In genomic region chr1:30687886-30688285, GRCh38 we compare ENCODE assay signal across 16 cellular contexts. TPM values are rescaled to one million over a fixed set of nuclear protein-coding genes. Genes with fewer than 3 reads are reported as not detected.
A peak's percentile ranks its signal among the peaks of the same experiment; 100 is the strongest.
DNase-seq lines count a peak whose midpoint lies in the region; ATAC-seq and TF ChIP-seq lines count a peak whose summit lies in the region.
"Had no signal": no experiment of that assay in that cellular context is flagged by ENCODE, and none has a peak within 500 bp of the region (broad histone marks: within the 10 kb centered on the region; RNA-seq: fewer than 3 reads in every experiment).

No MANE protein-coding gene starts in this region.

- H2BK5ac ChIP-seq in neuronal stem cell (ENCODE audit: low read length): peak overlapping the region; percentile 43

- H2AK5ac ChIP-seq in neuronal stem cell (ENCODE audit: low read depth, low read length): no peak overlapping the region

- H3K4me3 Mint-ChIP-seq in HFFc6: no peak overlapping the region
- H3K4me3 Mint-ChIP-seq: GM23338, H9 had no signal

- H3K36me3 ChIP-seq in heart right ventricle (no peaks in the 10 kb centered on the region), neuronal stem cell (replicated peaks in 1 of 2; ENCODE audit: control insufficient read depth in 2 of 2, insufficient read depth in 2 of 2, low read length in 2 of 2) (no peaks in the 10 kb centered on the region), vagina (no peaks in the 10 kb centered on the region), hepatocyte (replicated peaks; ENCODE audit: insufficient read depth, low read depth) (no peaks in the 10 kb centered on the region)
- no peaks in the 10 kb centered on the region for H3K36me3 ChIP-seq in effector memory CD4-positive, alpha-beta T cell (ENCODE audit: control insufficient read depth, insufficient read depth, low read length)
- H3K36me3 ChIP-seq: BE2C had no signal

- H2BK120ac ChIP-seq in neuronal stem cell (ENCODE audit: low read depth, low read length): peak overlapping the region; percentile 23

- H4K8ac ChIP-seq in neuronal stem cell (ENCODE audit: low read depth, low read length): no peak overlapping the region

- TF ChIP-seq CTCF in heart right ventricle (IDR thresholded peaks at IDR 0.05) (no peak), VCaP (conservative IDR thresholded peaks at IDR 0.05) (no peak), vagina (IDR thresholded peaks at IDR 0.05) (no peak), hepatocyte (IDR thresholded peaks at IDR 0.05; ENCODE audit: poor library complexity) (no peak), HFFc6 (IDR thresholded peaks at IDR 0.05) (no peak)

- peak; percentile 66 for DNase-seq in cardiac septum (ENCODE audit: low spot score)
- no peak for DNase-seq in heart right ventricle
- no peak for DNase-seq in neuronal stem cell (ENCODE audit: low spot score)
- DNase-seq in vagina (ENCODE audit: extremely low spot score in 2 of 2): no peak
- no peak for DNase-seq in hepatocyte (ENCODE audit: low spot score)
- no peak for DNase-seq in effector memory CD4-positive, alpha-beta T cell
- no peak for DNase-seq in HFFc6
- DNase-seq: BE2C; CD4-positive, alpha-beta memory T cell; DMS79; H9 had no signal

- H3K27ac ChIP-seq in heart right ventricle (no peak overlapping the region), VCaP (peak overlapping the region; percentile 7; the same call in 1 of the 2 replicates), neuronal stem cell (replicated peaks; ENCODE audit: low read length) (no peak overlapping the region), vagina (peak overlapping the region; percentile 97), hepatocyte (no peak overlapping the region)
- H3K27ac ChIP-seq in effector memory CD4-positive, alpha-beta T cell (ENCODE audit: insufficient read depth, low read length, poor library complexity, severe bottlenecking): no peak overlapping the region
- H3K27ac ChIP-seq: A549, C4-2B had no signal

- H3K4me2 ChIP-seq in neuronal stem cell (ENCODE audit: insufficient read depth, low read length, poor library complexity, severe bottlenecking) (no peak overlapping the region), hepatocyte (no peak overlapping the region)
- H3K4me2 ChIP-seq: A549, GM23338 had no signal

- no peak overlapping the region for H3K27ac Mint-ChIP-seq in HFFc6
- H3K27ac Mint-ChIP-seq: GM23338, H9 had no signal

- H4K91ac ChIP-seq in neuronal stem cell (ENCODE audit: low read depth, low read length, poor library complexity): no peak overlapping the region

- peaks cover 21% of the 10 kb centered on the region for H3K4me1 Mint-ChIP-seq in HFFc6 (ENCODE audit: low read depth)

- H3K9ac ChIP-seq in neuronal stem cell (ENCODE audit: low read depth, low read length, poor library complexity): no peak overlapping the region

- H2BK12ac ChIP-seq in neuronal stem cell (ENCODE audit: low read length): no peak overlapping the region

- 89 to 90% methylated on average over 6 of the region's 6 CpGs for WGBS in heart right ventricle, 2 donors
- WGBS in neuronal stem cell (ENCODE audit: extremely low coverage in 2 of 2, insufficient read length in 2 of 2, insufficient replicate concordance in 1 of 2), 2 donors: no CpG with 5 or more reads among the region's 6 CpGs
- 88% methylated on average over 6 of the region's 6 CpGs for whole genome bisulfite sequencing in hepatocyte (ENCODE audit: low lambda C conversion rate, missing lambda C conversion rate)

- no peak overlapping the region for H3K23ac ChIP-seq in neuronal stem cell (ENCODE audit: low read depth, low read length, poor library complexity)

- no peak overlapping the region for H3K4ac ChIP-seq in neuronal stem cell (ENCODE audit: low read length)

- peaks cover 0 to 78% (median 54%) of the 10 kb centered on the region in 7 donors for H3K27me3 ChIP-seq in heart right ventricle
- H3K27me3 ChIP-seq in neuronal stem cell (ENCODE audit: control insufficient read depth in 3 of 3, insufficient read depth in 3 of 3, low read depth in 1 of 3, low read length in 3 of 3): peaks cover 0 to 65% (median 4%) of the 10 kb centered on the region in 3 experiments
- H3K27me3 ChIP-seq in vagina: no peaks in the 10 kb centered on the region
- H3K27me3 ChIP-seq in hepatocyte: peaks cover 19% of the 10 kb centered on the region
- H3K27me3 ChIP-seq in effector memory CD4-positive, alpha-beta T cell (replicated peaks; ENCODE audit: control insufficient read depth, insufficient read depth, low read length, poor library complexity, severe bottlenecking): peaks cover 9% of the 10 kb centered on the region
- H3K27me3 ChIP-seq: BE2C had no signal

- H3K9me2 ChIP-seq in hepatocyte (replicated peaks; ENCODE audit: insufficient read depth): no peaks in the 10 kb centered on the region

- intact Hi-C loops in cardiac septum (cut with DNase I): no loop called here
- intact Hi-C loops in heart right ventricle (cut with DNase I): loop anchor here in 1 of 10 donors (10.0 kb wide), 1 partner anchor 163 kb away; no protein-coding TSS in a partner anchor
- intact Hi-C loops in vagina (cut with DNase I): no loop called here

- no peaks in the 10 kb centered on the region for H3K9me3 Mint-ChIP-seq in HFFc6
- H3K9me3 Mint-ChIP-seq: CD4-positive, alpha-beta memory T cell; GM23338; H9 had no signal

- TF ChIP-seq POLR2A in vagina (IDR thresholded peaks at IDR 0.05): no peak

- peaks cover 37% of the 10 kb centered on the region for H3K27me3 Mint-ChIP-seq in HFFc6 (ENCODE audit: insufficient read depth)

- H2AFZ ChIP-seq in neuronal stem cell (ENCODE audit: low read length): no peak overlapping the region
- H2AFZ ChIP-seq in hepatocyte: no peak overlapping the region
- H2AFZ ChIP-seq: GM23338 had no signal

- H2BK15ac ChIP-seq in neuronal stem cell (ENCODE audit: low read length): no peak overlapping the region

- H3K18ac ChIP-seq in neuronal stem cell (ENCODE audit: low read length): no peak overlapping the region

- H3K79me1 ChIP-seq in neuronal stem cell (ENCODE audit: low read depth, low read length): no peaks in the 10 kb centered on the region

- H3K14ac ChIP-seq in neuronal stem cell (ENCODE audit: low read length): no peak overlapping the region

- H3K9me3 ChIP-seq in heart right ventricle: no peaks in the 10 kb centered on the region
- H3K9me3 ChIP-seq in neuronal stem cell (replicated peaks in 1 of 2; ENCODE audit: control insufficient read depth in 2 of 2, insufficient read depth in 1 of 2, low read depth in 1 of 2, low read length in 2 of 2): no peaks in the 10 kb centered on the region
- H3K9me3 ChIP-seq in vagina: no peaks in the 10 kb centered on the region
- no peaks in the 10 kb centered on the region for H3K9me3 ChIP-seq in hepatocyte (ENCODE audit: low read depth)
- no peaks in the 10 kb centered on the region for H3K9me3 ChIP-seq in effector memory CD4-positive, alpha-beta T cell (ENCODE audit: control insufficient read depth, low read length)
- H3K9me3 ChIP-seq: A549, BE2C had no signal

- H3K4me1 ChIP-seq in heart right ventricle: peaks cover 0 to 12% (median 0%) of the 10 kb centered on the region in 9 donors
- H3K4me1 ChIP-seq in neuronal stem cell (ENCODE audit: control insufficient read depth in 2 of 2, insufficient read depth in 1 of 2, low read depth in 1 of 2, low read length in 2 of 2): peaks cover 5 to 40% of the 10 kb centered on the region in 2 donors
- peaks cover 50% of the 10 kb centered on the region for H3K4me1 ChIP-seq in vagina
- no peaks in the 10 kb centered on the region for H3K4me1 ChIP-seq in hepatocyte (ENCODE audit: insufficient read depth)
- H3K4me1 ChIP-seq in effector memory CD4-positive, alpha-beta T cell (ENCODE audit: control insufficient read depth, insufficient read depth, low read length, poor library complexity, severe bottlenecking): peaks cover 9% of the 10 kb centered on the region
- H3K4me1 ChIP-seq: A549 had no signal

- no peak overlapping the region for H3K4me3 ChIP-seq in heart right ventricle
- no peak overlapping the region for H3K4me3 ChIP-seq in neuronal stem cell (ENCODE audit: low read length in 2 of 2)
- H3K4me3 ChIP-seq in vagina: no peak overlapping the region
- H3K4me3 ChIP-seq in hepatocyte: no peak overlapping the region
- no peak overlapping the region for H3K4me3 ChIP-seq in effector memory CD4-positive, alpha-beta T cell (ENCODE audit: insufficient read depth, low read depth, low read length, poor library complexity, severe bottlenecking)
- H3K4me3 ChIP-seq: A549, GM12878, GM23338 had no signal

- no peaks in the 10 kb centered on the region for H4K20me1 ChIP-seq in hepatocyte (ENCODE audit: insufficient read depth, poor library complexity, severe bottlenecking)

- ATAC-seq in heart right ventricle: no peak
- ATAC-seq: A549, GM12878, GM23338 had no signal

- no peaks in the 10 kb centered on the region for H3K79me2 ChIP-seq in hepatocyte

- H3K36me3 Mint-ChIP-seq in HFFc6 (ENCODE audit: low read depth): no peaks in the 10 kb centered on the region
- H3K36me3 Mint-ChIP-seq: CD4-positive, alpha-beta memory T cell had no signal

RNA-seq across cellular contexts. Expression of gene MATN1, which starts 35.5 kb away (rescaled TPM):
- total RNA-seq in cardiac septum (not detected), heart right ventricle (not detected), vagina (0.49 TPM), hepatocyte (0.47 and 2.0 TPM in 2 replicates)
- polyA plus RNA-seq in heart right ventricle (not detected), hepatocyte (3.4 and 3.7 TPM in 2 replicates)
- polyA plus RNA-seq in neuronal stem cell (2013, experiment 1 of 2): 0.04 TPM
- polyA plus RNA-seq in neuronal stem cell (2013, experiment 2 of 2): 0.01 TPM
- total RNA-seq in HFFc6 (2021; fragmentation: NEBNext Ultra II Directional; extraction: Animal tissue kit (Norgen Biotek cat#: 25700)): under 1 TPM in 1 of 6 experiments, not detected in 5; 0.06 TPM
- total RNA-seq: H9 had no signal

Comparison
In these comparisons a context has a peak if more than half of its experiments do, and no peak if none do; other contexts are left out.
1. H3K27ac ChIP-seq: peak in VCaP (single experiment) and vagina (single experiment); none in heart right ventricle (0 of 10), neuronal stem cell (single experiment), hepatocyte (single experiment) and effector memory CD4-positive, alpha-beta T cell (single experiment).